ENCODE assay signal across 35 cellular contexts in the genomic region with DNA sequence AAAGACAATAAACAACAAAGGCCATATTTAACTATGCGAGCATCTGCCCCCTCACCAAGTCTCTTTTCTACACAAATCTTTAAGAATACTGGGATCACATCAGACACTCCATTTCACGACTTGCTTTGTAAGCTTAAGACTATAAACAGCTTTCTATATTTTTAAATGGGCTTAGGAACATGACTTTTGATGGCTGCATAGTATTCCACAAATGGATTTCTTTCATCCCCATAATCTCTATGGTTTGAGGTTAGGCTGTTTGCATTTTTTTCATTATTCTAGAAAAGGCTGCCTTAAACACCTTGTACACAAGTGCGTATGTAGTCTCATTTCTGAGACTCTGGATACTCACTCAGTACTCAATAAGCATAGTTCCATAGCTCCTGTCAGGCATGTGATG.
"Had no signal": no experiment of that assay in that cellular context is flagged by ENCODE, and none has a peak within 500 bp of the region (broad histone marks: within the 10 kb centered on the region; RNA-seq: fewer than 3 reads in every experiment).

No MANE protein-coding gene starts in this region.

- H3K27me3 ChIP-seq: MG63 had no signal

- H3K4me3 ChIP-seq: MG63 had no signal

- DNase-seq: Kasumi-1, MG63, MM.1S, MV-4-11, NCI-H1048, NCI-H1092, NCI-H1092 treated with DMSO at 0.1 percent for 48 hours, NCI-H1105, NCI-H1105 treated with DMSO at 0.1 percent for 48 hours, NCI-H1417, NCI-H1417 treated with DMSO at 0.1 percent for 48 hours, NCI-H1436, NCI-H1436 treated with DMSO at 0.1 percent for 48 hours, NCI-H146, NCI-H1694, NCI-H1694 treated with DMSO at 0.1 percent for 48 hours, NCI-H187, NCI-H187 treated with DMSO at 0.1 percent for 48 hours, NCI-H1930, NCI-H2029, NCI-H2029 treated with DMSO at 0.1 percent for 48 hours, NCI-H2081, NCI-H2081 treated with DMSO at 0.1 percent for 48 hours, NCI-H2107, NCI-H2171, NCI-H2227 treated with DMSO at 0.1 percent for 48 hours, NCI-H226, NCI-H345, NCI-H446, NCI-H446 treated with DMSO at 0.1 percent for 48 hours, NCI-H510A, NCI-H510A treated with DMSO at 0.1 percent for 48 hours, NCI-H524, NCI-H524 treated with DMSO at 0.1 percent for 48 hours, NCI-H526 had no signal

- H3K9me3 ChIP-seq: MG63 had no signal
